16 cellular contexts compared by ENCODE assay signal in the genomic region with DNA sequence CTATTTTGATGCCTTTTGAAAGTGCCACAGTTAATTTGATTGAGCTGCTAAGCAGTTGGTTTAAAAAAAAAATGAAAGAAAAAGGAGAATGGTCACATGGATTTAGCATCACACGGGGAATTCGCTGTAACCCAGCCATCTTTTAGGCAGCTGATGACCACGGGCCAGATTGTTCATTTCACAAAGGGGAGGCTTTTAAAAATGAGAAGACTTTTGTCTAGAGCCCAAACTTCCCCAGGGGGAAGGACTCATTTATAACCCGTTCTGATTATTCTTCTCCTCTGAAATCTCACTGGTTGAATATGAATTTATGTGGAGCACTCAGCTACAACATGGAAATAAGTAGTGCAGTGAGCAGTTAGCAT.
DNase-seq lines count a peak whose midpoint lies in the region; ATAC-seq, FAIRE-seq and TF ChIP-seq lines count a peak whose summit lies in the region.
"Had no signal": no experiment of that assay in that cellular context is flagged by ENCODE, and none has a peak within 500 bp of the region (broad histone marks: within the 10 kb centered on the region; RNA-seq: fewer than 3 reads in every experiment).

No MANE protein-coding gene starts in this region.

- H3K9me3 ChIP-seq in IMR-90 (ENCODE audit: control insufficient read depth, insufficient read depth, low read length) (no peaks in the 10 kb centered on the region), esophagus squamous epithelium (no peaks in the 10 kb centered on the region), spleen (no peaks in the 10 kb centered on the region), HepG2 (ENCODE audit: low read length) (no peaks in the 10 kb centered on the region)

- H2AFZ ChIP-seq in IMR-90 (replicated peaks; ENCODE audit: low read length, poor library complexity) (peak overlapping the region; percentile 44), HepG2 (ENCODE audit: low read length) (no peak overlapping the region)

- H3K36me3 ChIP-seq in IMR-90 (ENCODE audit: control insufficient read depth, insufficient read depth, low read length): no peaks in the 10 kb centered on the region
- H3K36me3 ChIP-seq in esophagus squamous epithelium: no peaks in the 10 kb centered on the region
- no peaks in the 10 kb centered on the region for H3K36me3 ChIP-seq in spleen
- no peaks in the 10 kb centered on the region for H3K36me3 ChIP-seq in HepG2 (replicated peaks in 1 of 2; ENCODE audit: control insufficient read depth in 1 of 2, insufficient read depth in 2 of 2, low read length in 2 of 2)

- H3K27ac ChIP-seq in IMR-90 (ENCODE audit: insufficient read depth, low read length): 0 out of 2 replicates have a peak overlapping the region, but pooled peaks have one; percentile 20
- peak overlapping the region; percentile 48 to 78 (median 74) for H3K27ac ChIP-seq in esophagus squamous epithelium
- H3K27ac ChIP-seq in spleen: peak overlapping the region in 7 of 8 donors; percentile 34 to 74 (median 66)
- no peak overlapping the region for H3K27ac ChIP-seq in HepG2 (ENCODE audit: extremely low read length, insufficient read depth, low read length)

- peaks cover 22% of the 10 kb centered on the region for H3K4me1 ChIP-seq in IMR-90 (ENCODE audit: control insufficient read depth, insufficient read depth, low read length)
- H3K4me1 ChIP-seq in esophagus squamous epithelium: peaks cover 0 to 36% (median 11%) of the 10 kb centered on the region in 3 donors
- H3K4me1 ChIP-seq in spleen: peaks cover 0 to 28% (median 5%) of the 10 kb centered on the region in 6 donors
- H3K4me1 ChIP-seq in HepG2 (ENCODE audit: insufficient read depth, low read length): peaks cover 64% of the 10 kb centered on the region

- peak overlapping the region; percentile 97 for H3K4ac ChIP-seq in IMR-90 (ENCODE audit: low read depth, low read length)

- DNase-seq in IMR-90 (no peak), esophagus squamous epithelium (lab: John Stamatoyannopoulos, UW) (no peak), medulla oblongata (ENCODE audit: extremely low spot score) (peak; percentile 57), spleen (no peak), NCI-H345 treated with DMSO at 0.1 percent for 48 hours (lab: John Stamatoyannopoulos, UW; ENCODE audit: unreplicated experiment) (no peak), HepG2 (ENCODE audit: low spot score) (no peak), NCI-H1105 treated with DMSO at 0.1 percent for 48 hours (lab: John Stamatoyannopoulos, UW) (no peak), GDM1 (lab: John Stamatoyannopoulos, UW) (no peak)
- DNase-seq: activated CD4-positive, CD25-positive, alpha-beta regulatory T cell; activated CD8-positive, alpha-beta memory T cell treated with anti-CD3 and anti-CD28 coated beads, Interleukin-2, amount 50 U/mL, for 48 hours; naive B cell; NCI-H1105; NCI-H226; stimulated activated naive CD8-positive, alpha-beta T cell treated with anti-CD3 and anti-CD28 coated beads, Interleukin-15, amount 100 ng/mL, for 72 hours had no signal

- H3K79me1 ChIP-seq in IMR-90 (ENCODE audit: low read depth in 1 of 2, low read length in 2 of 2): peaks cover 0 to 12% of the 10 kb centered on the region in 2 experiments; a peak in 2 of 4 replicates

- intact Hi-C loops in IMR-90 (cut with micrococcal nuclease): no loop called here
- intact Hi-C loops in esophagus squamous epithelium (cut with DNase I): no loop called here
- intact Hi-C loops in spleen (cut with DNase I; ENCODE audit: low total_unique reads): no loop called here
- intact Hi-C loops in HepG2 (cut with micrococcal nuclease; ENCODE audit: unreplicated experiment): no loop called here

- H3K4me2 ChIP-seq in IMR-90 (ENCODE audit: low read depth, low read length): no peak overlapping the region
- no peak overlapping the region for H3K4me2 ChIP-seq in HepG2 (ENCODE audit: low read depth, low read length)

- TF ChIP-seq CTCF in IMR-90 (conservative IDR thresholded peaks at IDR 0.05; ENCODE audit: low read depth, low read length) (no peak), esophagus squamous epithelium (IDR thresholded peaks at IDR 0.05) (no peak), spleen (IDR thresholded peaks at IDR 0.05 in 8 of 11, conservative IDR thresholded peaks at IDR 0.05 in 3 of 11) (no peak), HepG2 (CRISPR knock-in tag; IDR thresholded peaks at IDR 0.05) (no peak)

- H3K23ac ChIP-seq in IMR-90 (ENCODE audit: low read depth, low read length): peak overlapping the region; percentile 77; the same call in 1 of the 2 replicates

- TF ChIP-seq POLR2A in IMR-90 (IDR thresholded peaks at IDR 0.05; ENCODE audit: low read depth, low read length) (no peak), esophagus squamous epithelium (IDR thresholded peaks at IDR 0.05) (no peak), spleen (IDR thresholded peaks at IDR 0.05) (no peak), HepG2 (IDR thresholded peaks at IDR 0.05; ENCODE audit: insufficient read depth in 1 of 2, low read depth in 2 of 2, low read length in 2 of 2) (no peak)

- H3K27me3 ChIP-seq in IMR-90 (ENCODE audit: control insufficient read depth, insufficient read depth, low read length) (no peaks in the 10 kb centered on the region), esophagus squamous epithelium (no peaks in the 10 kb centered on the region), spleen (replicated peaks in 1 of 7) (no peaks in the 10 kb centered on the region), HepG2 (ENCODE audit: control insufficient read depth in 1 of 2, insufficient read depth in 2 of 2, low read length in 2 of 2) (no peaks in the 10 kb centered on the region)

- CTCF ChIA-PET in IMR-90 (lab: Yijun Ruan, JAX) (interaction anchor here (1.2 kb wide), 1 partner anchor 9 kb away, joined by 4 read pairs; no protein-coding TSS in a partner anchor), HepG2 (lab: Yijun Ruan, JAX; ENCODE audit: low intra/inter-chr PET ratio, low total read pairs) (no interaction called here)

- in situ Hi-C loops in IMR-90 (cut with MboI; ENCODE audit: low sequenced_read_pairs): no loop called here
- in situ Hi-C loops in HepG2 (cut with HindIII; ENCODE audit: extremely low pct_ligation_motif_present, low pct_unique_long_range_greater_than_20kb): no loop called here

- H4K8ac ChIP-seq in IMR-90 (ENCODE audit: low read depth in 2 of 2, low read length in 2 of 2): peak overlapping the region; percentile 73 to 75

- H2BK120ac ChIP-seq in IMR-90 (ENCODE audit: low read depth, low read length): peak overlapping the region; percentile 91

- no peak overlapping the region for H2AK9ac ChIP-seq in IMR-90 (replicated peaks; ENCODE audit: low read depth, low read length, poor library complexity)

- H3K14ac ChIP-seq in IMR-90 (replicated peaks; ENCODE audit: low read depth, low read length): peak overlapping the region; percentile 77

- H4K5ac ChIP-seq in IMR-90 (ENCODE audit: low read depth, low read length): peak overlapping the region; percentile 78

- peak overlapping the region; percentile 11 for H2BK5ac ChIP-seq in IMR-90 (ENCODE audit: low read depth, low read length, poor library complexity, severe bottlenecking)

- no peaks in the 10 kb centered on the region for H3K79me2 ChIP-seq in HepG2 (ENCODE audit: insufficient read depth, low read length)

- peak overlapping the region; percentile 74 for H2AK5ac ChIP-seq in IMR-90 (ENCODE audit: low read depth, low read length)

- BruUV-seq in IMR-90 (replicated peaks; lab: Mats Ljungman, UMichigan) (no TSS peak), HepG2 (replicated peaks; lab: Mats Ljungman, UMichigan) (no TSS peak)

- TF ChIP-seq RAD21 in IMR-90 (IDR thresholded peaks at IDR 0.05; ENCODE audit: low read length) (no peak), HepG2 (CRISPR knock-in tag; IDR thresholded peaks at IDR 0.05) (no peak)

- FAIRE-seq in HepG2 (lab: Jason Lieb, UNC): no peak
- FAIRE-seq: colon had no signal

- POLR2A ChIA-PET in IMR-90 (lab: Charles Lee; ENCODE audit: unreplicated experiment): interaction anchor here (0.5 to 0.6 kb wide), 2 partner anchors 114 to 252 kb away, joined by 3 read pairs; no protein-coding TSS in a partner anchor
- POLR2A ChIA-PET in HepG2 (lab: Yijun Ruan, JAX): interaction anchor here (1.5 kb wide), 1 partner anchor 13 kb away, joined by 4 read pairs; no protein-coding TSS in a partner anchor

- no peak overlapping the region for H3K4me3 ChIP-seq in IMR-90 (ENCODE audit: insufficient read depth, low read depth, low read length)
- no peak overlapping the region for H3K4me3 ChIP-seq in esophagus squamous epithelium
- no peak overlapping the region for H3K4me3 ChIP-seq in spleen
- H3K4me3 ChIP-seq in HepG2 (replicated peaks in 1 of 3; ENCODE audit: insufficient read depth in 1 of 3, low read depth in 2 of 3, low read length in 3 of 3): no peak overlapping the region

- no CpG with 5 or more reads among the region's 4 CpGs for WGBS in IMR-90 (ENCODE audit: extremely low coverage in 2 of 2, insufficient read length in 1 of 2), 2 experiments
- 52 to 55% methylated on average over 4 of the region's 4 CpGs for WGBS in esophagus squamous epithelium, 2 donors
- 53 to 76% (median 72%) methylated on average over 4 of the region's 4 CpGs for WGBS in spleen, 5 donors
- 86% methylated on average over 4 of the region's 4 CpGs for WGBS in HepG2 (ENCODE audit: low lambda C conversion rate)

- H3K56ac ChIP-seq in IMR-90 (ENCODE audit: extremely low read depth, insufficient read depth, low read length): peak overlapping the region; percentile 42; the same call in 1 of the 2 replicates

- TF ChIP-seq EP300 in HepG2 (IDR thresholded peaks at IDR 0.05; ENCODE audit: low read depth in 2 of 2, low read length in 2 of 2) (no peak), HepG2 (CRISPR knock-in tag; IDR thresholded peaks at IDR 0.05; ENCODE audit: borderline replicate concordance) (no peak)

- peak overlapping the region; percentile 93 for H2BK20ac ChIP-seq in IMR-90 (ENCODE audit: low read depth, low read length)

- no peak overlapping the region for H3K9ac ChIP-seq in IMR-90 (ENCODE audit: low read depth, low read length)
- no peak overlapping the region for H3K9ac ChIP-seq in HepG2 (ENCODE audit: insufficient read depth, low read depth, low read length)

- H2BK15ac ChIP-seq in IMR-90 (ENCODE audit: low read depth, low read length): peak overlapping the region; percentile 75; the same call in 2 of the 3 replicates

- H4K20me1 ChIP-seq in IMR-90 (ENCODE audit: insufficient read depth, low read length) (no peaks in the 10 kb centered on the region), HepG2 (ENCODE audit: insufficient read depth, low read length) (no peaks in the 10 kb centered on the region)

- dilution Hi-C loops in IMR-90 (cut with HindIII; ENCODE audit: low sequenced_read_pairs, unreplicated experiment): no loop called here

- peaks cover 25% of the 10 kb centered on the region for H3K9me1 ChIP-seq in IMR-90 (ENCODE audit: insufficient read depth, low read length)

- no peak for ATAC-seq in IMR-90 (ENCODE audit: low read depth)
- ATAC-seq in HepG2: no peak
- ATAC-seq: activated naive CD4-positive, alpha-beta T cell treated with anti-CD3 and anti-CD28 coated beads, Interleukin-2, amount 50 U/mL, for 72 hours; stimulated activated naive CD8-positive, alpha-beta T cell treated with anti-CD3 and anti-CD28 coated beads, Interleukin-15, amount 100 ng/mL, for 72 hours had no signal

- peak overlapping the region; percentile 49; the same call in 1 of the 2 replicates for H3K18ac ChIP-seq in IMR-90 (ENCODE audit: low read depth, low read length)

- peak overlapping the region; percentile 54 for H4K91ac ChIP-seq in IMR-90 (ENCODE audit: insufficient read depth, low read depth, low read length)

TF ChIP-seq in HepG2, 621 proteins besides CTCF, POLR2A, EP300 and RAD21 (continues in another document):
- no peak for TF ChIP-seq SMARCE1 (IDR thresholded peaks at IDR 0.05; ENCODE audit: borderline replicate concordance)
